ENCODE assay signal across 2 cellular contexts in genomic region chr1:31778763-31779488, GRCh38.
TF ChIP-seq lines count a peak whose summit lies in the region.

No MANE protein-coding gene starts in this region.

TF ChIP-seq in SK-N-SH, 30 proteins besides CTCF, POLR2A, EP300 and RAD21:
- no peak for TF ChIP-seq FOXJ3 (CRISPR knock-in tag; IDR thresholded peaks at IDR 0.05)
- no peak for TF ChIP-seq PBX3 (IDR thresholded peaks at IDR 0.05)
- no peak for TF ChIP-seq SMC3 (IDR thresholded peaks at IDR 0.05; ENCODE audit: low read depth, low read length)
- no peak for TF ChIP-seq GABPA (IDR thresholded peaks at IDR 0.05; ENCODE audit: low read depth)
- no peak for TF ChIP-seq SIN3A (IDR thresholded peaks at IDR 0.05; ENCODE audit: borderline replicate concordance, low read depth, low read length)
- no peak for TF ChIP-seq IRF3 (IDR thresholded peaks at IDR 0.05; ENCODE audit: low read depth, low read length)
- TF ChIP-seq TEAD4 (IDR thresholded peaks at IDR 0.05; ENCODE audit: borderline replicate concordance, insufficient read depth): no peak
- no peak for TF ChIP-seq FOSL2 (IDR thresholded peaks at IDR 0.05; ENCODE audit: borderline replicate concordance, low read depth)
- TF ChIP-seq NFIC (IDR thresholded peaks at IDR 0.05; ENCODE audit: borderline replicate concordance): no peak
- TF ChIP-seq USF2 (IDR thresholded peaks at IDR 0.05; ENCODE audit: borderline replicate concordance, low read depth, low read length): no peak
- no peak for TF ChIP-seq USF1 (IDR thresholded peaks at IDR 0.05; ENCODE audit: borderline replicate concordance, low read depth)
- no peak for TF ChIP-seq POLR2AphosphoS5 (IDR thresholded peaks at IDR 0.05; ENCODE audit: low read depth, low read length)
- TF ChIP-seq REST (IDR thresholded peaks at IDR 0.05; ENCODE audit: low read depth, low read length): no peak
- no peak for TF ChIP-seq FOXM1 (IDR thresholded peaks at IDR 0.05; ENCODE audit: low read depth)
- no peak for TF ChIP-seq EZH2phosphoT487 (IDR thresholded peaks at IDR 0.05; ENCODE audit: borderline replicate concordance, low read depth)

TF ChIP-seq in SK-N-SH treated with all-trans-retinoic acid at 6 μM for 48 hours, 23 proteins besides CTCF, POLR2A, EP300 and RAD21:
- TF ChIP-seq ZNF565 (CRISPR knock-in tag; conservative IDR thresholded peaks at IDR 0.05; ENCODE audit: low read depth) (no peak), SNAI2 (CRISPR knock-in tag; IDR thresholded peaks at IDR 0.05) (no peak), ISL1 (CRISPR knock-in tag; IDR thresholded peaks at IDR 0.05) (no peak), CSDC2 (CRISPR knock-in tag; IDR thresholded peaks at IDR 0.05) (no peak), RARB (CRISPR knock-in tag; IDR thresholded peaks at IDR 0.05) (no peak), ZNF70 (CRISPR knock-in tag; IDR thresholded peaks at IDR 0.05) (no peak), ZNF8 (CRISPR knock-in tag; IDR thresholded peaks at IDR 0.05) (no peak), CSRNP3 (CRISPR knock-in tag; IDR thresholded peaks at IDR 0.05) (no peak), CREB5 (CRISPR knock-in tag; IDR thresholded peaks at IDR 0.05; ENCODE audit: low read depth) (no peak), ZFP30 (CRISPR knock-in tag; IDR thresholded peaks at IDR 0.05) (no peak), TOX (CRISPR knock-in tag; IDR thresholded peaks at IDR 0.05; ENCODE audit: borderline replicate concordance) (no peak), TSHZ2 (CRISPR knock-in tag; IDR thresholded peaks at IDR 0.05) (no peak), ARNTL (CRISPR knock-in tag; IDR thresholded peaks at IDR 0.05; ENCODE audit: borderline replicate concordance, low read depth) (no peak), TCF4 (CRISPR knock-in tag; IDR thresholded peaks at IDR 0.05; ENCODE audit: borderline replicate concordance) (no peak)
TF ChIP-seq in SK-N-SH treated with all-trans-retinoic acid at 6 μM for 48 hours: peak in this region for 0.
